ENCODE assay signal across 1 cellular context in genomic region chr2:99337931-99338580, GRCh38.
TF ChIP-seq lines count a peak whose summit lies in the region.

No MANE protein-coding gene starts in this region.

TF ChIP-seq in HepG2, 621 proteins besides CTCF, POLR2A, EP300 and RAD21 (continued from another document):
- TF ChIP-seq, protein P1, sequence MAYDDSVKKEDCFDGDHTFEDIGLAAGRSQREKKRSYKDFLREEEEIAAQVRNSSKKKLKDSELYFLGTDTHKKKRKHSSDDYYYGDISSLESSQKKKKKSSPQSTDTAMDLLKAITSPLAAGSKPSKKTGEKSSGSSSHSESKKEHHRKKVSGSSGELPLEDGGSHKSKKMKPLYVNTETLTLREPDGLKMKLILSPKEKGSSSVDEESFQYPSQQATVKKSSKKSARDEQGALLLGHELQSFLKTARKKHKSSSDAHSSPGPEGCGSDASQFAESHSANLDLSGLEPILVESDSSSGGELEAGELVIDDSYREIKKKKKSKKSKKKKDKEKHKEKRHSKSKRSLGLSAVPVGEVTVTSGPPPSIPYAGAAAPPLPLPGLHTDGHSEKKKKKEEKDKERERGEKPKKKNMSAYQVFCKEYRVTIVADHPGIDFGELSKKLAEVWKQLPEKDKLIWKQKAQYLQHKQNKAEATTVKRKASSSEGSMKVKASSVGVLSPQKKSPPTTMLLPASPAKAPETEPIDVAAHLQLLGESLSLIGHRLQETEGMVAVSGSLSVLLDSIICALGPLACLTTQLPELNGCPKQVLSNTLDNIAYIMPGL (CRISPR knock-in tag; IDR thresholded peaks at IDR 0.05; ENCODE audit: borderline replicate concordance in 1 of 2, low read depth in 1 of 2) = 0 out of 4 replicates have a peak, but pooled peaks of 1 of the 2 experiments have one; percentile 22
- TF ChIP-seq FOXK1 (CRISPR knock-in tag; IDR thresholded peaks at IDR 0.05; ENCODE audit: borderline replicate concordance, low read depth) (no peak), TOE1 (CRISPR knock-in tag; IDR thresholded peaks at IDR 0.05) (no peak), ZNF33B (CRISPR knock-in tag; IDR thresholded peaks at IDR 0.05) (0 out of 2 replicates have a peak, but pooled peaks have one; percentile 0), NCOA2 (CRISPR knock-in tag; IDR thresholded peaks at IDR 0.05) (no peak), DNMT3B (CRISPR knock-in tag; conservative IDR thresholded peaks at IDR 0.05) (no peak), REL (CRISPR knock-in tag; conservative IDR thresholded peaks at IDR 0.05) (no peak), ZBTB20 (CRISPR knock-in tag; IDR thresholded peaks at IDR 0.05; ENCODE audit: borderline replicate concordance, low read depth) (0 out of 2 replicates have a peak, but pooled peaks have one; percentile 14), ARNTL (CRISPR knock-in tag; IDR thresholded peaks at IDR 0.05) (no peak), ZNF790 (CRISPR knock-in tag; IDR thresholded peaks at IDR 0.05; ENCODE audit: borderline replicate concordance) (peak; percentile 20; the same call in 1 of the 2 replicates), ZSCAN9 (CRISPR knock-in tag; IDR thresholded peaks at IDR 0.05; ENCODE audit: borderline replicate concordance) (no peak), FOXM1 (CRISPR knock-in tag; IDR thresholded peaks at IDR 0.05) (no peak), FOSL1 (CRISPR knock-in tag; IDR thresholded peaks at IDR 0.05; ENCODE audit: borderline replicate concordance) (0 out of 2 replicates have a peak, but pooled peaks have one; percentile 3), ZNF720 (CRISPR knock-in tag; IDR thresholded peaks at IDR 0.05) (no peak), ZNF224 (CRISPR knock-in tag; IDR thresholded peaks at IDR 0.05) (no peak), MAFK (conservative IDR thresholded peaks at IDR 0.05 in 1 of 2, IDR thresholded peaks at IDR 0.05 in 1 of 2; ENCODE audit: low read length in 2 of 2) (no peak), ZBTB10 (CRISPR knock-in tag; IDR thresholded peaks at IDR 0.05; ENCODE audit: borderline replicate concordance) (peak; percentile 9; the same call in 1 of the 2 replicates)
- TF ChIP-seq, protein P2, sequence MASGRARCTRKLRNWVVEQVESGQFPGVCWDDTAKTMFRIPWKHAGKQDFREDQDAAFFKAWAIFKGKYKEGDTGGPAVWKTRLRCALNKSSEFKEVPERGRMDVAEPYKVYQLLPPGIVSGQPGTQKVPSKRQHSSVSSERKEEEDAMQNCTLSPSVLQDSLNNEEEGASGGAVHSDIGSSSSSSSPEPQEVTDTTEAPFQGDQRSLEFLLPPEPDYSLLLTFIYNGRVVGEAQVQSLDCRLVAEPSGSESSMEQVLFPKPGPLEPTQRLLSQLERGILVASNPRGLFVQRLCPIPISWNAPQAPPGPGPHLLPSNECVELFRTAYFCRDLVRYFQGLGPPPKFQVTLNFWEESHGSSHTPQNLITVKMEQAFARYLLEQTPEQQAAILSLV (CRISPR knock-in tag; IDR thresholded peaks at IDR 0.05; ENCODE audit: borderline replicate concordance) = no peak
